Comparison of ENCODE assay signal across 1 cellular context in genomic region chr16:4114257-4115208, GRCh38.
TF ChIP-seq lines count a peak whose summit lies in the region.

No MANE protein-coding gene starts in this region.

TF ChIP-seq in liver, 16 proteins besides CTCF, POLR2A, EP300 and RAD21 (continued from another document):
- TF ChIP-seq REST (IDR thresholded peaks at IDR 0.05) (no peak), HNF4G (IDR thresholded peaks at IDR 0.05) (no peak), TAF1 (conservative IDR thresholded peaks at IDR 0.05) (no peak), SP1 (IDR thresholded peaks at IDR 0.05) (no peak), NR2F2 (IDR thresholded peaks at IDR 0.05) (no peak)
